9 cellular contexts compared by ENCODE assay signal in genomic region chr17:45228985-45229517, GRCh38.
DNase-seq lines count a peak whose midpoint lies in the region; ATAC-seq lines count a peak whose summit lies in the region.
"Had no signal": no experiment of that assay in that cellular context is flagged by ENCODE, and none has a peak within 500 bp of the region (broad histone marks: within the 10 kb centered on the region; RNA-seq: fewer than 3 reads in every experiment).

No MANE protein-coding gene starts in this region.

- peak; percentile 42 for ATAC-seq in HG02884 (IDR thresholded peaks at IDR 0.05; ENCODE audit: unreplicated experiment)
- no peak for ATAC-seq in GM21360 (IDR thresholded peaks at IDR 0.05; ENCODE audit: unreplicated experiment)

- DNase-seq in SHP77 treated with DMSO at 0.1 percent for 48 hours (lab: John Stamatoyannopoulos, UW) (peak; percentile 19), activated gamma-delta T cell treated with Interleukin-2 at 50 U/mL for 16 hours (peak; percentile 76), head of caudate nucleus (peak in 39 of 42 donors; percentile 26 to 78 (median 55)), skeletal muscle cell (ENCODE audit: low read depth) (peak; percentile 88), NCI-H345 (lab: John Stamatoyannopoulos, UW) (no peak)

- H3K4me3 ChIP-seq in GM08714 (ENCODE audit: low read length), result peak overlapping the region; percentile 13; the same call in 1 of the 2 replicates
- H3K4me3 ChIP-seq in skeletal muscle cell (ENCODE audit: low read depth, low read length), result no peak overlapping the region
- H3K4me3 ChIP-seq: SJSA1 had no signal

- intact Hi-C loops in head of caudate nucleus (cut with DNase I), result no loop called here
